8 cellular contexts compared by ENCODE assay signal in genomic region chr3:28348286-28348636, GRCh38. TPM values are rescaled to one million over a fixed set of nuclear protein-coding genes. Genes with fewer than 3 reads are reported as not detected.
A peak's percentile ranks its signal among the peaks of the same experiment; 100 is the strongest.
DNase-seq lines count a peak whose midpoint lies in the region; ATAC-seq and TF ChIP-seq lines count a peak whose summit lies in the region.

No MANE protein-coding gene starts in this region.

- peak overlapping the region; percentile 87 for H3K27ac Mint-ChIP-seq in activated naive CD8-positive, alpha-beta T cell

- 3% methylated on average over 11 of the region's 15 CpGs for WGBS in hepatocyte (ENCODE audit: low lambda C conversion rate, missing lambda C conversion rate)

- H3K9ac ChIP-seq in skeletal muscle satellite cell (ENCODE audit: low read depth, low read length): peak overlapping the region; percentile 98

- H3K4me3 ChIP-seq in hepatocyte (peak overlapping the region; percentile 53), skeletal muscle satellite cell (ENCODE audit: low read length) (peak overlapping the region; percentile 87)

- H3K4me1 ChIP-seq in hepatocyte (ENCODE audit: insufficient read depth): peaks cover 7% of the 10 kb centered on the region
- peaks cover 19% of the 10 kb centered on the region for H3K4me1 ChIP-seq in skeletal muscle satellite cell (ENCODE audit: control insufficient read depth, insufficient read depth, low read length)

- H3K79me2 ChIP-seq in hepatocyte: peaks cover 65% of the 10 kb centered on the region

- ATAC-seq in HG02885 (IDR thresholded peaks at IDR 0.05; ENCODE audit: poor library complexity, unreplicated experiment) (peak; percentile 67), HG02970 (IDR thresholded peaks at IDR 0.05; ENCODE audit: low FRiP score, unreplicated experiment) (no peak)

- no peaks in the 10 kb centered on the region for H3K36me3 ChIP-seq in hepatocyte (replicated peaks; ENCODE audit: insufficient read depth, low read depth)
- peaks cover 5% of the 10 kb centered on the region for H3K36me3 ChIP-seq in skeletal muscle satellite cell (ENCODE audit: insufficient read depth, low read length)

- peak; percentile 99 for DNase-seq in CD1c-positive myeloid dendritic cell (ENCODE audit: extremely low spot score)
- DNase-seq in hepatocyte (ENCODE audit: low spot score): no peak
- DNase-seq in middle frontal gyrus (ENCODE audit: extremely low spot score, low spot score): no peak
- DNase-seq in mucosa of gallbladder (ENCODE audit: low spot score): no peak

- H3K9me3 Mint-ChIP-seq in activated naive CD8-positive, alpha-beta T cell (ENCODE audit: low read depth): peaks cover 3% of the 10 kb centered on the region

- H3K27me3 Mint-ChIP-seq in activated naive CD8-positive, alpha-beta T cell: no peaks in the 10 kb centered on the region

- H3K36me3 Mint-ChIP-seq in activated naive CD8-positive, alpha-beta T cell: peaks cover 8% of the 10 kb centered on the region

- H3K27ac ChIP-seq in hepatocyte: peak overlapping the region; percentile 99

- no peak for TF ChIP-seq CTCF in hepatocyte (IDR thresholded peaks at IDR 0.05; ENCODE audit: poor library complexity)

- H3K27me3 ChIP-seq in hepatocyte (no peaks in the 10 kb centered on the region), skeletal muscle satellite cell (ENCODE audit: control insufficient read depth, insufficient read depth, low read length) (no peaks in the 10 kb centered on the region)

- H3K4me3 Mint-ChIP-seq in activated naive CD8-positive, alpha-beta T cell: peak overlapping the region; percentile 92

- H3K4me1 Mint-ChIP-seq in activated naive CD8-positive, alpha-beta T cell (ENCODE audit: low read depth): peaks cover 50% of the 10 kb centered on the region

- H4K20me1 ChIP-seq in hepatocyte (ENCODE audit: insufficient read depth, poor library complexity, severe bottlenecking): peaks cover 8% of the 10 kb centered on the region

- H3K4me2 ChIP-seq in hepatocyte (peak overlapping the region; percentile 79), skeletal muscle satellite cell (ENCODE audit: low read length) (peak overlapping the region; percentile 87)

- no peaks in the 10 kb centered on the region for H3K9me2 ChIP-seq in hepatocyte (replicated peaks; ENCODE audit: insufficient read depth)

- peak overlapping the region; percentile 68 for H2AFZ ChIP-seq in hepatocyte

- H3K9me3 ChIP-seq in hepatocyte (ENCODE audit: low read depth) (no peaks in the 10 kb centered on the region), skeletal muscle satellite cell (replicated peaks; ENCODE audit: low read length) (no peaks in the 10 kb centered on the region)

RNA-seq across cellular contexts. Expression of gene ZCWPW2, which starts 0.3 kb away (rescaled TPM):
- total RNA-seq in hepatocyte (0.52 and 0.77 TPM in 2 replicates), mucosa of gallbladder (1.4 TPM)
- polyA plus RNA-seq in hepatocyte: 1.6 and 1.8 TPM in 2 replicates
- total RNA-seq in skeletal muscle satellite cell (2012; rRNA removed): under 0.01 and 0.66 TPM in 2 replicates

RNA-seq across cellular contexts. Expression of gene AZI2, which starts 0.4 kb away (rescaled TPM):
- 55.3 and 59.5 TPM in 2 replicates for total RNA-seq in hepatocyte
- polyA plus RNA-seq in hepatocyte: 45.4 and 55.3 TPM in 2 replicates
- total RNA-seq in skeletal muscle satellite cell (2012; rRNA removed): 40.8 and 84.4 TPM in 2 replicates
- 55.1 TPM for total RNA-seq in mucosa of gallbladder
